8 cellular contexts compared by ENCODE assay signal in the genomic region with DNA sequence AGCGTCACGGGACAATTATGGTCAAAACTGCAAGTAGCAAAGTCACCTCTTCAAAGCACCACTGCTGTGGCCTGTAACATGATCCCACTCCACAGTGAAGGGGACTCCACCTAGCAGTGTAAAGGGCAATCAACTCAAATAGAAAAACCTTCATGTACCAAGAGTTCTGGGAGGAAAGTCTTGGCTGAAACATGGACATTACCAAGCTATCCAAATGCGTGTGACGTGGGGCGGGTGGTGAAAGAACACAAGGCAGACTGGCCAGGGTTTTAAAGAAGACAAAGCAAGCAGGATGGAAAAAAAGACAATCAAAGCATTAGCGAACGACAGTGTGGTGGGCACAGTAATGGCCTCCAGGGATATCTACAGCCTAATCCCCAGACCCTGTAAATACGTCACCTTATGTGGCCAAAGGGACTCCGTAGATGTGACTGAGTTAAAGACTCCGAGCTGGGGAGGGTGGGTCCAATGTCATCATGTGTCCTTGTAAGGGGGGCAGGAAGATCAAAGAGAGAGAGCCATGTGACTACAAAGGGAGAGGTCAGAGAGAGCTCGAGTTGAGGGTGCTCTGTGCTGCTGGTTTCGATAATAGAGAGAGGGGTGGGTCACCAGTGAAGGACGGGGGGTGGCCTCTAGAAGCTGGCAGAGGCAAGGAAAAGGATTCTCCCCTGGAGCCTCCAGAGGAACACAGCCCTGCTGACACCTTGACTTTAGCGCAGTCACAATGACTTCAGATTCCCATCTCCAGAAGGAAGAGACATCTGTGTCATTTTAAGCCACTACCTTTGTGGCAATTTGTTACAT.
DNase-seq lines count a peak whose midpoint lies in the region; ATAC-seq lines count a peak whose summit lies in the region.

No MANE protein-coding gene starts in this region.

- peak; percentile 82 for ATAC-seq in HG03439 (IDR thresholded peaks at IDR 0.05; ENCODE audit: unreplicated experiment)
- no peak for ATAC-seq in GM21528 (IDR thresholded peaks at IDR 0.05; ENCODE audit: low FRiP score, unreplicated experiment)
- no peak for ATAC-seq in HG03196 (IDR thresholded peaks at IDR 0.05; ENCODE audit: unreplicated experiment)

- H3K4me3 Mint-ChIP-seq in T-helper 1 cell treated with Interleukin-12 subunit alpha and Interleukin-12 subunit beta and Interleukin-4 antibody, amounts not matched to agents 30 μg/mL and 1 μg/mL, for 36 hours: peak overlapping the region; percentile 32

- H3K4me1 Mint-ChIP-seq in T-helper 1 cell treated with Interleukin-12 subunit alpha and Interleukin-12 subunit beta and Interleukin-4 antibody, amounts not matched to agents 30 μg/mL and 1 μg/mL, for 36 hours (ENCODE audit: low read depth): peaks cover 16% of the 10 kb centered on the region

- no peaks in the 10 kb centered on the region for H3K9me3 Mint-ChIP-seq in T-helper 1 cell treated with Interleukin-12 subunit alpha and Interleukin-12 subunit beta and Interleukin-4 antibody, amounts not matched to agents 30 μg/mL and 1 μg/mL, for 36 hours

- H3K27me3 Mint-ChIP-seq in T-helper 1 cell treated with Interleukin-12 subunit alpha and Interleukin-12 subunit beta and Interleukin-4 antibody, amounts not matched to agents 30 μg/mL and 1 μg/mL, for 36 hours (ENCODE audit: low read depth): peaks cover 12% of the 10 kb centered on the region

- DNase-seq in NCI-H1417 (lab: John Stamatoyannopoulos, UW) (peak; percentile 7 to 74 (median 72)), NCI-H1417 treated with DMSO at 0.1 percent for 48 hours (lab: John Stamatoyannopoulos, UW) (no peak), iPS-NIHi7 (ENCODE audit: extremely low spot score) (peak; percentile 48), SKM-1 (lab: John Stamatoyannopoulos, UW; ENCODE audit: unreplicated experiment) (no peak)

- H3K27ac Mint-ChIP-seq in T-helper 1 cell treated with Interleukin-12 subunit alpha and Interleukin-12 subunit beta and Interleukin-4 antibody, amounts not matched to agents 30 μg/mL and 1 μg/mL, for 36 hours: peak overlapping the region; percentile 22

- H3K36me3 Mint-ChIP-seq in T-helper 1 cell treated with Interleukin-12 subunit alpha and Interleukin-12 subunit beta and Interleukin-4 antibody, amounts not matched to agents 30 μg/mL and 1 μg/mL, for 36 hours (ENCODE audit: low read depth): no peaks in the 10 kb centered on the region

Comparison
In these comparisons a context has a peak if more than half of its experiments do, and no peak if none do; other contexts are left out.
1. DNase-seq: peak in NCI-H1417 (3 of 3) and iPS-NIHi7 (single experiment); none in NCI-H1417 treated with DMSO at 0.1 percent for 48 hours (single experiment) and SKM-1 (single experiment).